ENCODE assay signal across 20 cellular contexts in the genomic region with DNA sequence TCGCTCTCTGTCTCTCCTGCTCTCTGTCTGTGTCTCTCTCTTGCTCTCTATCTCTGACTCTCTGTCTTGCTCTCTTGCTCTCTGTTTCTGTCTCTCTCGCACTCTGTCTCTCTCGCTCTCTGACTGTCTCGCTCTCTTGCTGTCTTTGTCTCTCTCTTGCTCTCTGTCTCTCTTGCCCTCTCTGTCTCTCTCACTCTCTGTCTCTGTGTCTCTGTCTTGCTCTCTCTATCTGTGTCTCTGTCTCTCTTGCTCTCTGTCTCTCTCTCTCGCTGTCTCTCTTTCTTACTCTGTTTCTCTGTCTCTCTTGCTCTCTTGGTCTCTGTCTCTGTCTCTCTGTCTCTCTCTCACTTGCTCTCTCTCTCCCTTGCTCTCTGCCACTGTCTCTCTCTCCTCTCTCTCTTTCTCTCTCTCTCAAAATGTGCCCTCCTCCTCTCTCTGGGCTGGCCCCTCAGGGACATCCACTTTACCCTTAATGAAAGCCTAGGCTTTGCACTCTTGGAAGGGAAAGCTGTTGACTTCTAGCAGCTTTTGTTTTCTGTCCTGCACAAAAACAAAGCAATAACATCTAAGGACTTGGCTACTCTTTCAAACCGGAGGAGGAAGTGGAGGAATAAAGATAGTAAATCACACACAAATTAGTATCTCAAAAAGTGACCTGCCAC.
"Had no signal": no experiment of that assay in that cellular context is flagged by ENCODE, and none has a peak within 500 bp of the region (broad histone marks: within the 10 kb centered on the region; RNA-seq: fewer than 3 reads in every experiment).

No MANE protein-coding gene starts in this region.

- H3K4me3 ChIP-seq: body of pancreas, cardiac muscle cell, sigmoid colon, thoracic aorta had no signal

- H3K27ac ChIP-seq: body of pancreas, cardiac muscle cell, parathyroid adenoma, sigmoid colon, thoracic aorta, VCaP had no signal

- H3K9me3 ChIP-seq: body of pancreas, sigmoid colon, thoracic aorta had no signal

- DNase-seq: activated CD4-positive, alpha-beta memory T cell treated with anti-CD3 and anti-CD28 coated beads, Interleukin-2, amount 10 ng/mL, durations not matched to agents 7 days and 5 days; activated CD4-positive, alpha-beta T cell treated with anti-CD3 and anti-CD28 coated beads, Interleukin-2, amount 10 ng/mL, durations not matched to agents 24 days and 14 days; activated effector memory CD4-positive, alpha-beta T cell treated with Interleukin-2 at 50 U/mL for 16 hours; activated naive CD4-positive, alpha-beta T cell treated with anti-CD3 and anti-CD28 coated beads, Interleukin-2, amount 10 ng/mL, durations not matched to agents 7 days and 5 days; activated naive CD8-positive, alpha-beta T cell treated with anti-CD3 and anti-CD28 coated beads, Interleukin-2, amount 50 U/mL, for 24 hours; activated T-cell treated with anti-CD3 and anti-CD28 coated beads, Interleukin-2, amount 50 U/mL, for 72 hours; body of pancreas; cortex of kidney; kidney; nucleus accumbens; sigmoid colon; stimulated activated CD4-positive, alpha-beta T cell treated with anti-CD3 and anti-CD28 coated beads, Interleukin-4, amount 100 ng/mL, for 1 hour; stimulated activated naive CD4-positive, alpha-beta T cell treated with Interleukin-2 at 50 U/mL for 16 hours; T-cell had no signal

- H3K36me3 ChIP-seq: cardiac muscle cell, sigmoid colon, thoracic aorta had no signal

- H3K27me3 ChIP-seq: body of pancreas, cardiac muscle cell, sigmoid colon had no signal

- H3K4me1 ChIP-seq: body of pancreas, parathyroid adenoma, sigmoid colon had no signal

- ATAC-seq: activated CD4-positive, CD25-positive, alpha-beta regulatory T cell treated with anti-CD3 and anti-CD28 coated beads, Interleukin-2, amount 50 U/mL, for 24 hours; activated naive CD8-positive, alpha-beta T cell treated with anti-CD3 and anti-CD28 coated beads, Interleukin-2, amount 50 U/mL, for 24 hours; activated T-cell treated with anti-CD3 and anti-CD28 coated beads, Interleukin-2, amount 50 U/mL, for 72 hours; body of pancreas; left lobe of liver; T-cell had no signal
